Comparison of ENCODE assay signal across 31 cellular contexts in genomic region chr5:120582635-120583034, GRCh38.
"Had no signal": no experiment of that assay in that cellular context is flagged by ENCODE, and none has a peak within 500 bp of the region (broad histone marks: within the 10 kb centered on the region; RNA-seq: fewer than 3 reads in every experiment).

No MANE protein-coding gene starts in this region.

- H3K27me3 ChIP-seq: adrenal gland, body of pancreas, brain microvascular endothelial cell, breast epithelium had no signal

- ATAC-seq: activated CD8-positive, alpha-beta T cell treated with anti-CD3 and anti-CD28 coated beads for 36 hours; activated naive CD4-positive, alpha-beta T cell treated with anti-CD3 and anti-CD28 coated beads, Interleukin-2, amount 50 U/mL, for 72 hours; activated T-cell treated with anti-CD3 and anti-CD28 coated beads, Interleukin-2, amount 50 U/mL, for 4 hours; activated T-cell treated with anti-CD3 and anti-CD28 coated beads, Interleukin-2, amount 50 U/mL, for 72 hours; activated T-helper 17 cell treated with anti-CD3 and anti-CD28 coated beads, Interleukin-2, amount 50 U/mL, for 72 hours; body of pancreas had no signal

- H3K4me3 ChIP-seq: adrenal gland, body of pancreas, breast epithelium had no signal

- H3K27ac ChIP-seq: adrenal gland, body of pancreas, brain microvascular endothelial cell, breast epithelium, VCaP had no signal

- DNase-seq: activated B cell treated with CpG ODN at 0.5 μM for 24 hours; activated CD4-positive, alpha-beta memory T cell treated with anti-CD3 and anti-CD28 coated beads for 36 hours; activated CD4-positive, alpha-beta T cell treated with anti-CD3 and anti-CD28 coated beads for 4 hours; activated CD4-positive, alpha-beta T cell treated with anti-CD3 and anti-CD28 coated beads, Interleukin-2, amount 10 ng/mL, durations not matched to agents 24 days and 14 days; activated CD4-positive, alpha-beta T cell treated with anti-CD3 and anti-CD28 coated beads, Interleukin-2, amount 50 U/mL, for 1 hour; activated CD4-positive, alpha-beta T cell treated with anti-CD3 and anti-CD28 coated beads, Interleukin-2, amount 50 U/mL, for 4 hours; activated CD4-positive, CD25-positive, alpha-beta regulatory T cell treated with anti-CD3 and anti-CD28 coated beads, Interleukin-2, amount 50 U/mL, for 72 hours; activated CD8-positive, alpha-beta memory T cell treated with anti-CD3 and anti-CD28 coated beads, Interleukin-2, amount 50 U/mL, for 4 hours; activated CD8-positive, alpha-beta T cell treated with anti-CD3 and anti-CD28 coated beads for 36 hours; activated effector memory CD4-positive, alpha-beta T cell treated with anti-CD3 and anti-CD28 coated beads, Interleukin-2, amount 50 U/mL, for 16 hours; activated gamma-delta T cell treated with Interleukin-2 at 50 U/mL for 16 hours; activated naive CD4-positive, alpha-beta T cell; activated naive CD4-positive, alpha-beta T cell treated with anti-CD3 and anti-CD28 coated beads for 36 hours; activated naive CD4-positive, alpha-beta T cell treated with anti-CD3 and anti-CD28 coated beads, Interleukin-2, amount 50 U/mL, for 16 hours; activated naive CD8-positive, alpha-beta T cell treated with anti-CD3 and anti-CD28 coated beads for 36 hours; activated T-cell treated with anti-CD3 and anti-CD28 coated beads for 4 hours; activated T-cell treated with anti-CD3 and anti-CD28 coated beads, Interleukin-2, amount 50 U/mL, for 1 hour; activated T-cell treated with anti-CD3 and anti-CD28 coated beads, Interleukin-2, amount 50 U/mL, for 4 hours; activated T-cell treated with anti-CD3 and anti-CD28 coated beads, Interleukin-2, amount 50 U/mL, for 72 hours; adrenal gland; amniotic stem cell; aorta; body of pancreas; brain microvascular endothelial cell; central memory CD4-positive, alpha-beta T cell; T-helper 2 cell; T-helper 9 cell had no signal

- H3K9me3 ChIP-seq: body of pancreas had no signal

- H3K36me3 ChIP-seq: adrenal gland, brain microvascular endothelial cell, breast epithelium had no signal

- H3K4me1 ChIP-seq: adrenal gland, body of pancreas, breast epithelium had no signal
